8 cellular contexts compared by ENCODE assay signal in genomic region chr7:76318488-76319353, GRCh38. TPM values are rescaled to one million over a fixed set of nuclear protein-coding genes. Genes with fewer than 3 reads are reported as not detected.
DNase-seq lines count a peak whose midpoint lies in the region; ATAC-seq and TF ChIP-seq lines count a peak whose summit lies in the region.

No MANE protein-coding gene starts in this region.

- H3K4me1 Mint-ChIP-seq in CD8-positive, alpha-beta T cell (ENCODE audit: low read depth) = peaks cover 27% of the 10 kb centered on the region
- H3K4me1 Mint-ChIP-seq in endodermal cell = peaks cover 17% of the 10 kb centered on the region
- H3K4me1 Mint-ChIP-seq in stimulated activated memory B cell treated with anti-CD40 and anti-IgM and Interleukin-4, amounts not matched to agents 10 μg/mL and 1 μg/mL and 100 μg/mL, for 72 hours = peaks cover 32% of the 10 kb centered on the region

- peak overlapping the region; percentile 87 for H3K4me3 ChIP-seq in CD8-positive, alpha-beta T cell (ENCODE audit: low read depth, low read length)
- H3K4me3 ChIP-seq in endodermal cell (ENCODE audit: low read length) = peak overlapping the region; percentile 81

- TF ChIP-seq CTCF in CD8-positive, alpha-beta T cell (IDR thresholded peaks at IDR 0.05) = peak; percentile 36
- peak; percentile 40 for TF ChIP-seq CTCF in endodermal cell (conservative IDR thresholded peaks at IDR 0.05)

- peaks cover 2% of the 10 kb centered on the region for H3K36me3 Mint-ChIP-seq in CD8-positive, alpha-beta T cell
- peaks cover 12% of the 10 kb centered on the region for H3K36me3 Mint-ChIP-seq in endodermal cell (ENCODE audit: low read depth)
- no peaks in the 10 kb centered on the region for H3K36me3 Mint-ChIP-seq in stimulated activated memory B cell treated with anti-CD40 and anti-IgM and Interleukin-4, amounts not matched to agents 10 μg/mL and 1 μg/mL and 100 μg/mL, for 72 hours

- POLR2A ChIA-PET in CD8-positive, alpha-beta T cell (lab: Charles Lee) = interaction anchor here (0.5 to 3.7 kb wide), 14 partner anchors 9 to 140 kb away, joined by 3 to 24 read pairs (median 4); partner anchors contain the start of gene YWHAG

- peak; percentile 22 for ATAC-seq in CD8-positive, alpha-beta T cell
- ATAC-seq in GM19328 (IDR thresholded peaks at IDR 0.05; ENCODE audit: unreplicated experiment) (peak; percentile 36), HG03439 (IDR thresholded peaks at IDR 0.05; ENCODE audit: unreplicated experiment) (peak; percentile 42)
- ATAC-seq in stimulated activated memory B cell treated with anti-CD40 and anti-IgM and Interleukin-4, amounts not matched to agents 10 μg/mL and 1 μg/mL and 100 μg/mL, for 72 hours = peak; percentile 77

- no peaks in the 10 kb centered on the region for H3K9me3 Mint-ChIP-seq in CD8-positive, alpha-beta T cell
- H3K9me3 Mint-ChIP-seq in endodermal cell = no peaks in the 10 kb centered on the region
- H3K9me3 Mint-ChIP-seq in stimulated activated memory B cell treated with anti-CD40 and anti-IgM and Interleukin-4, amounts not matched to agents 10 μg/mL and 1 μg/mL and 100 μg/mL, for 72 hours = no peaks in the 10 kb centered on the region

- intact Hi-C loops in CD8-positive, alpha-beta T cell (cut with DNase I, micrococcal nuclease) = loop anchor here (1.0 to 2.0 kb wide), 7 partner anchors 15 to 580 kb away; partner anchors contain the start of gene HIP1 (in 1 of the 2)

- H3K4me1 ChIP-seq in CD8-positive, alpha-beta T cell (ENCODE audit: insufficient read depth, low read length) = peaks cover 21% of the 10 kb centered on the region
- H3K4me1 ChIP-seq in endodermal cell (ENCODE audit: control insufficient read depth, insufficient read depth, low read length) = no peaks in the 10 kb centered on the region

- H3K9me3 ChIP-seq in CD8-positive, alpha-beta T cell (ENCODE audit: low read length) = no peaks in the 10 kb centered on the region
- no peaks in the 10 kb centered on the region for H3K9me3 ChIP-seq in endodermal cell (ENCODE audit: control insufficient read depth, low read length)

- H3K27me3 ChIP-seq in CD8-positive, alpha-beta T cell (ENCODE audit: insufficient read depth, low read length) = no peaks in the 10 kb centered on the region
- H3K27me3 ChIP-seq in endodermal cell (ENCODE audit: control insufficient read depth, insufficient read depth, low read length, poor library complexity, severe bottlenecking) = no peaks in the 10 kb centered on the region

- peak in 6 of 7 experiments; percentile 38 to 70 (median 58) for DNase-seq in CD8-positive, alpha-beta T cell
- DNase-seq in NCI-H82 treated with DMSO at 0.1 percent for 48 hours (lab: John Stamatoyannopoulos, UW; ENCODE audit: unreplicated experiment) (peak; percentile 47), endodermal cell (peak; percentile 84), midbrain (lab: John Stamatoyannopoulos, UW) (peak; percentile 54)
- DNase-seq in activated CD8-positive, alpha-beta memory T cell treated with anti-CD3 and anti-CD28 coated beads for 24 hours = peak; percentile 82

- 6 to 11% methylated on average over 18 to 25 of the region's 25 CpGs for WGBS in endodermal cell (ENCODE audit: insufficient coverage in 1 of 2, insufficient read length in 1 of 2), 2 experiments

- H3K4me3 Mint-ChIP-seq in CD8-positive, alpha-beta T cell = peak overlapping the region; percentile 89
- H3K4me3 Mint-ChIP-seq in endodermal cell = peak overlapping the region; percentile 84
- peak overlapping the region; percentile 88 for H3K4me3 Mint-ChIP-seq in stimulated activated memory B cell treated with anti-CD40 and anti-IgM and Interleukin-4, amounts not matched to agents 10 μg/mL and 1 μg/mL and 100 μg/mL, for 72 hours

- H3K36me3 ChIP-seq in CD8-positive, alpha-beta T cell (ENCODE audit: insufficient read depth, low read length) = no peaks in the 10 kb centered on the region
- peaks cover 21% of the 10 kb centered on the region for H3K36me3 ChIP-seq in endodermal cell (ENCODE audit: control insufficient read depth, insufficient read depth, low read length)

- no peaks in the 10 kb centered on the region for H3K27me3 Mint-ChIP-seq in CD8-positive, alpha-beta T cell (ENCODE audit: low read depth)
- H3K27me3 Mint-ChIP-seq in endodermal cell (ENCODE audit: insufficient read depth) = no peaks in the 10 kb centered on the region
- H3K27me3 Mint-ChIP-seq in stimulated activated memory B cell treated with anti-CD40 and anti-IgM and Interleukin-4, amounts not matched to agents 10 μg/mL and 1 μg/mL and 100 μg/mL, for 72 hours = no peaks in the 10 kb centered on the region

- H3K9ac ChIP-seq in endodermal cell (ENCODE audit: extremely low read depth, low read length, poor library complexity, severe bottlenecking) = peak overlapping the region; percentile 80

- peak overlapping the region; percentile 92 for H3K27ac Mint-ChIP-seq in CD8-positive, alpha-beta T cell
- H3K27ac Mint-ChIP-seq in endodermal cell = peak overlapping the region; percentile 95
- peak overlapping the region; percentile 89 for H3K27ac Mint-ChIP-seq in stimulated activated memory B cell treated with anti-CD40 and anti-IgM and Interleukin-4, amounts not matched to agents 10 μg/mL and 1 μg/mL and 100 μg/mL, for 72 hours

- CTCF ChIA-PET in CD8-positive, alpha-beta T cell (lab: Charles Lee) = interaction anchor here (0.9 to 12.1 kb wide), 4 partner anchors 24 to 141 kb away, joined by 5 to 234 read pairs (median 58); partner anchors contain the start of gene YWHAG

- peak overlapping the region; percentile 82 for H3K27ac ChIP-seq in CD8-positive, alpha-beta T cell (ENCODE audit: low read depth, low read length)
- peak overlapping the region; percentile 88 for H3K27ac ChIP-seq in endodermal cell (ENCODE audit: low read depth, low read length)

RNA-seq across cellular contexts. Expression of gene HSPB1, which starts 16.2 kb away (rescaled TPM):
- 10 to 100 TPM; 26.1 to 33.2 TPM for total RNA-seq in CD8-positive, alpha-beta T cell
- 100 to 1,000 TPM; 244 to 248 TPM for total RNA-seq in endodermal cell
- polyA plus RNA-seq in endodermal cell (2013, experiment 1 of 2) = 401 TPM
- 422 TPM for polyA plus RNA-seq in endodermal cell (2013, experiment 2 of 2)

RNA-seq across cellular contexts. Expression of gene YWHAG, which starts 40.1 kb away (rescaled TPM):
- total RNA-seq in CD8-positive, alpha-beta T cell = 10 to 100 TPM; 17.7 to 19.3 TPM
- 100 to 1,000 TPM; 148 TPM for total RNA-seq in endodermal cell
- 163 TPM for polyA plus RNA-seq in endodermal cell (2013, experiment 1 of 2)
- polyA plus RNA-seq in endodermal cell (2013, experiment 2 of 2) = 160 TPM

Comparison
In these comparisons a context has a peak if more than half of its experiments do, and no peak if none do; other contexts are left out.
1. Peak in every context shown above with its lines: DNase-seq, ATAC-seq, H3K4me3 ChIP-seq and H3K27ac ChIP-seq.
2. ATAC-seq: peak in every context shown above with its lines; median percentile 77 in stimulated activated memory B cell treated with anti-CD40 and anti-IgM and Interleukin-4, amounts not matched to agents 10 μg/mL and 1 μg/mL and 100 μg/mL, for 72 hours; 42 in HG03439; 36 in GM19328; 22 in CD8-positive, alpha-beta T cell.
3. RNA of gene HSPB1, which starts 16.2 kb away (total RNA-seq): 244 to 248 TPM in endodermal cell; 26.1 to 33.2 TPM in CD8-positive, alpha-beta T cell; every median in the first group is over 4 times any median in the second.
4. RNA of gene YWHAG, which starts 40.1 kb away (total RNA-seq): 148 TPM in endodermal cell; 17.7 to 19.3 TPM in CD8-positive, alpha-beta T cell; every median in the first group is over 4 times any median in the second.